1 cellular context compared by ENCODE assay signal in genomic region chr17:3950584-3950983, GRCh38.
A peak's percentile ranks its signal among the peaks of the same experiment; 100 is the strongest.
TF ChIP-seq lines count a peak whose summit lies in the region.

No MANE protein-coding gene starts in this region.

TF ChIP-seq in K562, 482 proteins besides CTCF, POLR2A, EP300 and RAD21:
- TF ChIP-seq, protein P1, sequence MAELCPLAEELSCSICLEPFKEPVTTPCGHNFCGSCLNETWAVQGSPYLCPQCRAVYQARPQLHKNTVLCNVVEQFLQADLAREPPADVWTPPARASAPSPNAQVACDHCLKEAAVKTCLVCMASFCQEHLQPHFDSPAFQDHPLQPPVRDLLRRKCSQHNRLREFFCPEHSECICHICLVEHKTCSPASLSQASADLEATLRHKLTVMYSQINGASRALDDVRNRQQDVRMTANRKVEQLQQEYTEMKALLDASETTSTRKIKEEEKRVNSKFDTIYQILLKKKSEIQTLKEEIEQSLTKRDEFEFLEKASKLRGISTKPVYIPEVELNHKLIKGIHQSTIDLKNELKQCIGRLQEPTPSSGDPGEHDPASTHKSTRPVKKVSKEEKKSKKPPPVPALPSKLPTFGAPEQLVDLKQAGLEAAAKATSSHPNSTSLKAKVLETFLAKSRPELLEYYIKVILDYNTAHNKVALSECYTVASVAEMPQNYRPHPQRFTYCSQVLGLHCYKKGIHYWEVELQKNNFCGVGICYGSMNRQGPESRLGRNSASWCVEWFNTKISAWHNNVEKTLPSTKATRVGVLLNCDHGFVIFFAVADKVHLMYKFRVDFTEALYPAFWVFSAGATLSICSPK (IDR thresholded peaks at IDR 0.05; ENCODE audit: borderline replicate concordance): no peak
- TF ChIP-seq POLR2G (IDR thresholded peaks at IDR 0.05; ENCODE audit: low read depth, low read length): peak; percentile 64
- TF ChIP-seq, protein P2, sequence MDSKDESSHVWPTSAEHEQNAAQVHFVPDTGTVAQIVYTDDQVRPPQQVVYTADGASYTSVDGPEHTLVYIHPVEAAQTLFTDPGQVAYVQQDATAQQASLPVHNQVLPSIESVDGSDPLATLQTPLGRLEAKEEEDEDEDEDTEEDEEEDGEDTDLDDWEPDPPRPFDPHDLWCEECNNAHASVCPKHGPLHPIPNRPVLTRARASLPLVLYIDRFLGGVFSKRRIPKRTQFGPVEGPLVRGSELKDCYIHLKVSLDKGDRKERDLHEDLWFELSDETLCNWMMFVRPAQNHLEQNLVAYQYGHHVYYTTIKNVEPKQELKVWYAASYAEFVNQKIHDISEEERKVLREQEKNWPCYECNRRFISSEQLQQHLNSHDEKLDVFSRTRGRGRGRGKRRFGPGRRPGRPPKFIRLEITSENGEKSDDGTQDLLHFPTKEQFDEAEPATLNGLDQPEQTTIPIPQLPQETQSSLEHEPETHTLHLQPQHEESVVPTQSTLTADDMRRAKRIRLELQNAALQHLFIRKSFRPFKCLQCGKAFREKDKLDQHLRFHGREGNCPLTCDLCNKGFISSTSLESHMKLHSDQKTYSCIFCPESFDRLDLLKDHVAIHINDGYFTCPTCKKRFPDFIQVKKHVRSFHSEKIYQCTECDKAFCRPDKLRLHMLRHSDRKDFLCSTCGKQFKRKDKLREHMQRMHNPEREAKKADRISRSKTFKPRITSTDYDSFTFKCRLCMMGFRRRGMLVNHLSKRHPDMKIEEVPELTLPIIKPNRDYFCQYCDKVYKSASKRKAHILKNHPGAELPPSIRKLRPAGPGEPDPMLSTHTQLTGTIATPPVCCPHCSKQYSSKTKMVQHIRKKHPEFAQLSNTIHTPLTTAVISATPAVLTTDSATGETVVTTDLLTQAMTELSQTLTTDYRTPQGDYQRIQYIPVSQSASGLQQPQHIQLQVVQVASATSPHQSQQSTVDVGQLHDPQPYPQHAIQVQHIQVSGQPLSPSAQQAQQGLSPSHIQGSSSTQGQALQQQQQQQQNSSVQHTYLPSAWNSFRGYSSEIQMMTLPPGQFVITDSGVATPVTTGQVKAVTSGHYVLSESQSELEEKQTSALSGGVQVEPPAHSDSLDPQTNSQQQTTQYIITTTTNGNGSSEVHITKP (IDR thresholded peaks at IDR 0.05; ENCODE audit: partially characterized antibody): peak; percentile 30
